ENCODE assay signal across 15 cellular contexts in the genomic region with DNA sequence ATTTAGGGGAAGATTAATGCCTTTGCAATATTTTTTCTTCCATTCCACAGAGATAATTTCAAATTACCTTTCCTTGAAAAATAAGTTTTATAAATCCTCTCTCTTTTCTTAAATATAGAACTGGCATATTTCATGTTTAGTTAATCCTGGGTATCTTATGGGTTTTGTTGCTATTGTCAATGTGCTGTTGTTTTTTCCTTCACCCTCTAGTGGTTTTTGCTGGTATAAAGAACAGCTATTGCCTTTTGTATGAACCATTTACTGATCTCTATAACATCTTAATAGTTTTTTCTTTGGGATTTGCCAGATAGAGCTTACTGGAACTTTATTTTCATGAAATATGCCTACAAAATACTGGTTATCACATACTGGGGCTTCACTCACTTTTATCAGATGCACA.
A peak's percentile ranks its signal among the peaks of the same experiment; 100 is the strongest.
DNase-seq lines count a peak whose midpoint lies in the region; TF ChIP-seq lines count a peak whose summit lies in the region.
"Had no signal": no experiment of that assay in that cellular context is flagged by ENCODE, and none has a peak within 500 bp of the region (broad histone marks: within the 10 kb centered on the region; RNA-seq: fewer than 3 reads in every experiment).

No MANE protein-coding gene starts in this region.

- H4K20me1 ChIP-seq in mammary epithelial cell (ENCODE audit: insufficient read depth, low read length), result no peaks in the 10 kb centered on the region
- H4K20me1 ChIP-seq: BLaER1 treated with 17β-estradiol and CSF1 and Interleukin-3, amounts not matched to agents 10 nM and 100 nM had no signal

- TF ChIP-seq CTCF in mammary epithelial cell (conservative IDR thresholded peaks at IDR 0.05 in 1 of 2, IDR thresholded peaks at IDR 0.05 in 1 of 2; ENCODE audit: extremely low read depth in 1 of 2, insufficient read depth in 1 of 2, low read depth in 1 of 2, low read length in 2 of 2), result peak; percentile 4 to 31
- no peak for TF ChIP-seq CTCF in breast epithelium (IDR thresholded peaks at IDR 0.05)
- peak; percentile 15; the same call in 1 of the 2 replicates for TF ChIP-seq CTCF in VCaP (conservative IDR thresholded peaks at IDR 0.05)
- peak; percentile 5 for TF ChIP-seq CTCF in fibroblast of mammary gland (conservative IDR thresholded peaks at IDR 0.05; ENCODE audit: control insufficient read depth, insufficient read depth, low read depth, low read length)
- TF ChIP-seq CTCF in type B pancreatic cell (conservative IDR thresholded peaks at IDR 0.05), result peak; percentile 40

- intact Hi-C loops in mammary epithelial cell (cut with micrococcal nuclease) (no loop called here), breast epithelium (cut with DNase I; ENCODE audit: low total_unique reads) (no loop called here)
- intact Hi-C loops in CD4-positive, alpha-beta memory T cell (cut with micrococcal nuclease), result no loop called here

- peaks cover 6% of the 10 kb centered on the region for H3K36me3 Mint-ChIP-seq in type B pancreatic cell
- peaks cover 0 to 9% of the 10 kb centered on the region in 2 donors for H3K36me3 Mint-ChIP-seq in CD4-positive, alpha-beta memory T cell

- in situ Hi-C loops in mammary epithelial cell (cut with MboI; ENCODE audit: low sequenced_read_pairs in 2 of 2), result no loop called here

- peaks cover 8% of the 10 kb centered on the region for H3K9me3 Mint-ChIP-seq in type B pancreatic cell
- H3K9me3 Mint-ChIP-seq in CD4-positive, alpha-beta memory T cell, result peaks cover 8 to 30% (median 15%) of the 10 kb centered on the region in 8 donors

- H3K9ac ChIP-seq in mammary epithelial cell (ENCODE audit: insufficient read depth, low read length), result no peak overlapping the region
- H3K9ac ChIP-seq: BLaER1 treated with 17β-estradiol and CSF1 and Interleukin-3, amounts not matched to agents 10 nM and 100 nM had no signal

- no peaks in the 10 kb centered on the region for H3K27me3 Mint-ChIP-seq in type B pancreatic cell
- H3K27me3 Mint-ChIP-seq in CD4-positive, alpha-beta memory T cell, result peaks cover 2 to 4% of the 10 kb centered on the region in 2 donors

- no peak overlapping the region for H3K27ac ChIP-seq in mammary epithelial cell (ENCODE audit: insufficient read depth, low read depth, low read length)
- no peak overlapping the region for H3K27ac ChIP-seq in breast epithelium
- no peak overlapping the region for H3K27ac ChIP-seq in VCaP
- H3K27ac ChIP-seq in CD4-positive, alpha-beta memory T cell (ENCODE audit: low read depth, low read length), result no peak overlapping the region
- H3K27ac ChIP-seq: BLaER1 treated with 17β-estradiol and CSF1 and Interleukin-3, amounts not matched to agents 10 nM and 100 nM; HL-60; SJSA1 had no signal

- no TSS peak for BruUV-seq in mammary epithelial cell (replicated peaks; lab: Mats Ljungman, UMichigan)

- dilution Hi-C loops in mammary epithelial cell (cut with HindIII; ENCODE audit: low sequenced_read_pairs), result no loop called here

- H3K27ac Mint-ChIP-seq in type B pancreatic cell, result no peak overlapping the region
- no peak overlapping the region for H3K27ac Mint-ChIP-seq in CD4-positive, alpha-beta memory T cell

- no peaks in the 10 kb centered on the region for H3K79me2 ChIP-seq in mammary epithelial cell (ENCODE audit: insufficient read depth, low read length)

- no peak for TF ChIP-seq POLR2A in breast epithelium (IDR thresholded peaks at IDR 0.05)

- CTCF ChIA-PET in mammary epithelial cell (lab: Charles Lee; ENCODE audit: low non-redundant PET), result interaction anchor here (0.7 kb wide), 1 partner anchor 10 kb away, joined by 5 read pairs; no protein-coding TSS in a partner anchor
- CTCF ChIA-PET in CD4-positive, alpha-beta memory T cell (lab: Charles Lee; ENCODE audit: partially characterized antibody), result no interaction called here

- POLR2A ChIA-PET in CD4-positive, alpha-beta memory T cell (lab: Charles Lee; ENCODE audit: partially characterized antibody), result no interaction called here

- no peaks in the 10 kb centered on the region for H3K4me1 ChIP-seq in mammary epithelial cell (ENCODE audit: insufficient read depth, low read length)
- no peaks in the 10 kb centered on the region for H3K4me1 ChIP-seq in breast epithelium
- no peaks in the 10 kb centered on the region for H3K4me1 ChIP-seq in CD4-positive, alpha-beta memory T cell (ENCODE audit: insufficient read depth, low read length)
- H3K4me1 ChIP-seq: SJSA1 had no signal

- DNase-seq in mammary epithelial cell (no peak), breast epithelium (ENCODE audit: low spot score in 2 of 2) (no peak), fibroblast of mammary gland (ENCODE audit: low read depth) (no peak), type B pancreatic cell (ENCODE audit: extremely low spot score, unreplicated experiment) (no peak), HCEC 1CT (no peak)
- no peak for DNase-seq in CD4-positive, alpha-beta memory T cell
- DNase-seq in effector CD4-positive, alpha-beta T cell, result no peak
- DNase-seq: 8988T, NCI-H1417 treated with DMSO at 0.1 percent for 48 hours, NCI-H1930, NCI-H774 had no signal

- H3K4me3 ChIP-seq in mammary epithelial cell (replicated peaks in 1 of 3; ENCODE audit: insufficient read depth in 1 of 3, low read depth in 2 of 3, low read length in 3 of 3) (no peak overlapping the region), breast epithelium (no peak overlapping the region), fibroblast of mammary gland (ENCODE audit: control insufficient read depth, low read depth, low read length) (no peak overlapping the region)
- no peak overlapping the region for H3K4me3 ChIP-seq in CD4-positive, alpha-beta memory T cell (ENCODE audit: low read length in 2 of 2)
- H3K4me3 ChIP-seq: BLaER1 treated with 17β-estradiol and CSF1 and Interleukin-3, amounts not matched to agents 10 nM and 100 nM; SJSA1 had no signal

- H3K4me3 Mint-ChIP-seq in type B pancreatic cell, result no peak overlapping the region
- H3K4me3 Mint-ChIP-seq in CD4-positive, alpha-beta memory T cell, result no peak overlapping the region

- H3K9me3 ChIP-seq in mammary epithelial cell (replicated peaks; ENCODE audit: insufficient read depth, low read length) (peaks cover 3% of the 10 kb centered on the region), breast epithelium (peaks cover 9 to 19% of the 10 kb centered on the region in 2 donors)
- no peaks in the 10 kb centered on the region for H3K9me3 ChIP-seq in CD4-positive, alpha-beta memory T cell (ENCODE audit: control insufficient read depth in 1 of 2, low read length in 2 of 2)
- H3K9me3 ChIP-seq: SJSA1 had no signal

- no peak overlapping the region for H3K4me2 ChIP-seq in mammary epithelial cell (ENCODE audit: insufficient read depth, low read depth, low read length)
- H3K4me2 ChIP-seq: BLaER1 treated with 17β-estradiol and CSF1 and Interleukin-3, amounts not matched to agents 10 nM and 100 nM had no signal

- H3K27me3 ChIP-seq in mammary epithelial cell (ENCODE audit: insufficient read depth, low read length) (peaks cover 2% of the 10 kb centered on the region), breast epithelium (no peaks in the 10 kb centered on the region)
- H3K27me3 ChIP-seq in CD4-positive, alpha-beta memory T cell (ENCODE audit: insufficient read depth, low read length), result no peaks in the 10 kb centered on the region
- H3K27me3 ChIP-seq: BLaER1 treated with 17β-estradiol and CSF1 and Interleukin-3, amounts not matched to agents 10 nM and 100 nM; SJSA1 had no signal

- H3K4me1 Mint-ChIP-seq in type B pancreatic cell (ENCODE audit: unreplicated experiment), result no peaks in the 10 kb centered on the region
- peaks cover 0 to 5% (median 2%) of the 10 kb centered on the region in 4 donors for H3K4me1 Mint-ChIP-seq in CD4-positive, alpha-beta memory T cell

- H3K36me3 ChIP-seq in mammary epithelial cell (ENCODE audit: insufficient read depth, low read length), result no peaks in the 10 kb centered on the region
- H3K36me3 ChIP-seq in breast epithelium, result no peaks in the 10 kb centered on the region
- no peaks in the 10 kb centered on the region for H3K36me3 ChIP-seq in CD4-positive, alpha-beta memory T cell (ENCODE audit: insufficient read depth, low read length)
- H3K36me3 ChIP-seq: BLaER1 treated with 17β-estradiol and CSF1 and Interleukin-3, amounts not matched to agents 10 nM and 100 nM; SJSA1 had no signal

- H2AFZ ChIP-seq in mammary epithelial cell (ENCODE audit: low read depth, low read length), result no peak overlapping the region

Comparison
In these comparisons a context has a peak if more than half of its experiments do, and no peak if none do; other contexts are left out.
1. CTCF ChIP-seq: peak in mammary epithelial cell (2 of 2), VCaP (single experiment), fibroblast of mammary gland (single experiment) and type B pancreatic cell (single experiment); none in breast epithelium (0 of 3).